ENCODE assay signal across 19 cellular contexts in genomic region chr3:88101142-88101541, GRCh38. TPM values are rescaled to one million over a fixed set of nuclear protein-coding genes. Genes with fewer than 3 reads are reported as not detected.
DNase-seq lines count a peak whose midpoint lies in the region; ATAC-seq, FAIRE-seq and TF ChIP-seq lines count a peak whose summit lies in the region.
"Had no signal": no experiment of that assay in that cellular context is flagged by ENCODE, and none has a peak within 500 bp of the region (broad histone marks: within the 10 kb centered on the region; RNA-seq: fewer than 3 reads in every experiment).

No MANE protein-coding gene starts in this region.

- no peak for TF ChIP-seq EP300 in GM12878 (IDR thresholded peaks at IDR 0.05; ENCODE audit: borderline replicate concordance in 1 of 2, control insufficient read depth in 1 of 2, low read depth in 2 of 2, low read length in 2 of 2)

- no peak for TF ChIP-seq RAD21 in GM12878 (IDR thresholded peaks at IDR 0.05; ENCODE audit: insufficient read depth, low read depth, low read length)

- ATAC-seq in GM18873 (IDR thresholded peaks at IDR 0.05; ENCODE audit: low FRiP score, unreplicated experiment) (peak; percentile 46), GM21526 (IDR thresholded peaks at IDR 0.05; ENCODE audit: low FRiP score, unreplicated experiment) (peak; percentile 84), HG03064 (IDR thresholded peaks at IDR 0.05; ENCODE audit: low read depth, unreplicated experiment) (peak; percentile 68), GM12878 (peak; percentile 74), PC-3 (no peak), right cardiac atrium (no peak)
- ATAC-seq: effector memory CD8-positive, alpha-beta T cell; HepG2 had no signal

- H3K27me3 ChIP-seq in GM12878 (replicated peaks in 1 of 2; ENCODE audit: control insufficient read depth in 2 of 2, insufficient read depth in 2 of 2, low read length in 1 of 2) (no peaks in the 10 kb centered on the region), PC-3 (ENCODE audit: low read length) (no peaks in the 10 kb centered on the region), right cardiac atrium (ENCODE audit: control insufficient read depth, insufficient read depth) (no peaks in the 10 kb centered on the region)
- H3K27me3 ChIP-seq: right atrium auricular region had no signal

- H4K20me1 ChIP-seq in GM12878 (ENCODE audit: control insufficient read depth, insufficient read depth) = no peaks in the 10 kb centered on the region
- H4K20me1 ChIP-seq in PC-3 (ENCODE audit: low read length) = no peaks in the 10 kb centered on the region

- FAIRE-seq in GM12878 (lab: Jason Lieb, UNC) = no peak
- FAIRE-seq: HepG2 had no signal

- intact Hi-C loops in GM12878 (cut with micrococcal nuclease; ENCODE audit: unreplicated experiment) = no loop called here
- intact Hi-C loops in PC-3 (cut with micrococcal nuclease) = no loop called here
- intact Hi-C loops in right cardiac atrium (cut with DNase I) = no loop called here

- H3K4me2 ChIP-seq in GM12878 (ENCODE audit: control insufficient read depth, insufficient read depth) = no peak overlapping the region
- H3K4me2 ChIP-seq in PC-3 (ENCODE audit: low read length) = no peak overlapping the region

- H3K9me3 ChIP-seq in GM12878 (replicated peaks; ENCODE audit: control insufficient read depth, insufficient read depth, low read length) (no peaks in the 10 kb centered on the region; the same call in 1 of the 3 replicates), PC-3 (ENCODE audit: low read length) (no peaks in the 10 kb centered on the region), right cardiac atrium (ENCODE audit: control insufficient read depth, low read length) (no peaks in the 10 kb centered on the region)
- H3K9me3 ChIP-seq: right atrium auricular region had no signal

- H3K4me1 ChIP-seq in GM12878 (ENCODE audit: control insufficient read depth, insufficient read depth, low read length) = no peaks in the 10 kb centered on the region
- 0 out of 2 replicates have a peak, but pooled peaks cover 5% of the 10 kb centered on the region for H3K4me1 ChIP-seq in PC-3 (ENCODE audit: insufficient read depth, low read length)
- peaks cover 4% of the 10 kb centered on the region for H3K4me1 ChIP-seq in right cardiac atrium (ENCODE audit: control insufficient read depth, insufficient read depth, low read length)
- H3K4me1 ChIP-seq: right atrium auricular region had no signal

- H3K9ac ChIP-seq in GM12878 (ENCODE audit: control insufficient read depth, insufficient read depth, low read length) = no peak overlapping the region
- no peak overlapping the region for H3K9ac ChIP-seq in PC-3 (ENCODE audit: low read length)

- CTCF ChIA-PET in GM12878 (lab: Yijun Ruan, JAX) (interaction anchor here (1.4 kb wide), 1 partner anchor 12 kb away, joined by 19 read pairs; no protein-coding TSS in a partner anchor), PC-3 (lab: Charles Lee) (no interaction called here)

- BruUV-seq in GM12878 (replicated peaks; lab: Mats Ljungman, UMichigan) (no TSS peak), PC-3 (replicated peaks; lab: Mats Ljungman, UMichigan) (no TSS peak)

- DNase-seq in GM12878 (ENCODE audit: low read depth, low spot score) (no peak), PC-3 (no peak), EL (no peak), NCI-H510A treated with DMSO at 0.1 percent for 48 hours (lab: John Stamatoyannopoulos, UW) (no peak), right cardiac atrium (no peak)
- DNase-seq: activated gamma-delta T cell treated with Interleukin-2 at 50 U/mL for 16 hours; effector memory CD8-positive, alpha-beta T cell; foreskin fibroblast; mesenchymal stem cell; NCI-H1105 treated with DMSO at 0.1 percent for 48 hours; NCI-H2227 treated with DMSO at 0.1 percent for 48 hours; stimulated activated CD4-positive, alpha-beta T cell treated with anti-CD3 and anti-CD28 coated beads, Interleukin-2, amount 100 ng/mL, for 48 hours; trophoblast cell; WERI-Rb-1 had no signal

- TF ChIP-seq POLR2A in GM12878 (IDR thresholded peaks at IDR 0.05; ENCODE audit: low read depth, low read length) = no peak

- RAD21 ChIA-PET in GM12878 (lab: Charles Lee; ENCODE audit: unreplicated experiment) = interaction anchor here (1.1 kb wide), 1 partner anchor 12 kb away, joined by 4 read pairs; no protein-coding TSS in a partner anchor

- H3F3A ChIP-seq in PC-3 (ENCODE audit: low read length, unreplicated experiment) = no peaks in the 10 kb centered on the region

- no peak overlapping the region for H2AFZ ChIP-seq in GM12878 (ENCODE audit: control insufficient read depth, low read depth, low read length)
- H2AFZ ChIP-seq in PC-3 (ENCODE audit: low read length) = no peak overlapping the region

- in situ Hi-C loops in GM12878 (cut with MboI) = no loop called here

- peaks cover 0 to 3% of the 10 kb centered on the region in 2 experiments; a peak in 1 of 4 replicates for H3K36me3 ChIP-seq in GM12878 (ENCODE audit: control insufficient read depth in 2 of 2, insufficient read depth in 2 of 2, low read length in 1 of 2)
- H3K36me3 ChIP-seq in PC-3 (ENCODE audit: low read depth, low read length) = peaks cover 8% of the 10 kb centered on the region
- H3K36me3 ChIP-seq: right atrium auricular region had no signal

- POLR2A ChIA-PET in GM12878 (lab: Charles Lee) (no interaction called here), PC-3 (lab: Charles Lee; ENCODE audit: unreplicated experiment) (no interaction called here)

- H3K9me2 ChIP-seq in PC-3 (replicated peaks; ENCODE audit: low read length) = no peaks in the 10 kb centered on the region

- WGBS in GM12878 (ENCODE audit: insufficient coverage, insufficient replicate concordance, low lambda C conversion rate, missing lambda C conversion rate) = 100% methylated on average over 1 of the region's 1 CpG
- 91% methylated on average over 1 of the region's 1 CpG for WGBS in right cardiac atrium

- TF ChIP-seq CTCF in GM12878 (IDR thresholded peaks at IDR 0.05 in 2 of 3, conservative IDR thresholded peaks at IDR 0.05 in 1 of 3; ENCODE audit: control insufficient read depth in 2 of 3, extremely low read depth in 1 of 3, insufficient read depth in 1 of 3, low read depth in 3 of 3, low read length in 3 of 3) (no peak), PC-3 (conservative IDR thresholded peaks at IDR 0.05; ENCODE audit: low read depth, low read length) (no peak)

- H3K79me2 ChIP-seq in GM12878 (ENCODE audit: control insufficient read depth, insufficient read depth, low read length) (peaks cover 2% of the 10 kb centered on the region; the same call in 1 of the 2 replicates), PC-3 (ENCODE audit: low read length) (peaks cover 10% of the 10 kb centered on the region)

- no peak overlapping the region for H3K27ac ChIP-seq in GM12878 (ENCODE audit: control insufficient read depth, insufficient read depth)
- H3K27ac ChIP-seq in PC-3 (ENCODE audit: low read length) = no peak overlapping the region
- no peak overlapping the region for H3K27ac ChIP-seq in right cardiac atrium (ENCODE audit: low read length)
- H3K27ac ChIP-seq: right atrium auricular region, WERI-Rb-1 had no signal

- no peak overlapping the region for H3K4me3 ChIP-seq in GM12878
- no peak overlapping the region for H3K4me3 ChIP-seq in PC-3 (ENCODE audit: low read length)
- no peak overlapping the region for H3K4me3 ChIP-seq in right cardiac atrium (ENCODE audit: low read length)
- H3K4me3 ChIP-seq: right atrium auricular region had no signal

- SMC1A ChIA-PET in GM12878 (lab: Charles Lee; ENCODE audit: uncharacterized antibody, unreplicated experiment) = interaction anchor here (0.7 to 1.1 kb wide), 6 partner anchors 9 to 71 kb away, joined by 3 to 4 read pairs (median 3); no protein-coding TSS in a partner anchor

RNA-seq across cellular contexts. Expression of gene ZNF654, which starts 42.1 kb away (rescaled TPM):
- 70.4 and 70.8 TPM in 2 replicates for total RNA-seq in GM12878 (2013; cell fraction: nucleolus; rRNA removed)
- 8.9 and 9.1 TPM in 2 replicates for total RNA-seq in GM12878 (2014; rRNA removed)
- total RNA-seq in GM12878 (2014; rRNA removed; fragmentation: Illumina TruSeq; extraction: Trizol) = 10.5 and 11.4 TPM in 2 replicates
- total RNA-seq in GM12878 (2021) = 10.3 and 12.1 TPM in 2 replicates
- polyA plus RNA-seq in GM12878 (2011; ENCODE audit: low read depth) = 3.5 TPM
- 14.2 and 24.8 TPM in 2 replicates for polyA plus RNA-seq in GM12878 (2011; rRNA removed)
- polyA plus RNA-seq in GM12878 (2011; cell fraction: cytosol; rRNA removed) = 3.3 and 8.6 TPM in 2 replicates
- 14.3 and 16.9 TPM in 2 replicates for polyA plus RNA-seq in GM12878 (2011; cell fraction: nucleus; rRNA removed)
- 5.9 and 12.7 TPM in 2 replicates for polyA plus RNA-seq in GM12878 (2012)
- polyA plus RNA-seq in GM12878 (2014; fragmentation: Illumina TruSeq; extraction: Trizol) = 9.6 and 11.2 TPM in 2 replicates
- 1 to 10 TPM; 2.7 to 2.8 TPM for polyA plus RNA-seq in GM12878 (2014; fragmentation: Nextera tagmentation; extraction: Ambion mirVana)
- 2.8 and 4.0 TPM in 2 replicates for polyA plus RNA-seq in GM12878 (2014; rRNA removed)
- polyA plus RNA-seq in GM12878 (2016; fragmentation: Nextera tagmentation; extraction: Ambion mirVana) = 10 to 100 TPM; 12.9 to 14.1 TPM
- polyA minus RNA-seq in GM12878 (2011; rRNA and poly(A)+ RNA removed) = 12.5 and 13.4 TPM in 2 replicates
- polyA minus RNA-seq in GM12878 (2011; cell fraction: cytosol; rRNA and poly(A)+ RNA removed) = 7.9 and 9.0 TPM in 2 replicates
- 20.7 and 26.8 TPM in 2 replicates for polyA minus RNA-seq in GM12878 (2011; cell fraction: nucleus; rRNA and poly(A)+ RNA removed)
- 5.0 and 6.9 TPM in 2 replicates for total RNA-seq in PC-3 (2014; rRNA removed)
- 10 to 100 TPM; 10.4 to 13.8 (median 12.3) TPM for total RNA-seq in right cardiac atrium
- 3.5 TPM for polyA plus RNA-seq in right cardiac atrium

RNA-seq across cellular contexts. Expression of gene CGGBP1, which starts 42.3 kb away (rescaled TPM):
- 108 and 113 TPM in 2 replicates for total RNA-seq in GM12878 (2013; cell fraction: nucleolus; rRNA removed)
- total RNA-seq in GM12878 (2014; rRNA removed) = 30.3 and 41.3 TPM in 2 replicates
- 45.3 and 53.3 TPM in 2 replicates for total RNA-seq in GM12878 (2014; rRNA removed; fragmentation: Illumina TruSeq; extraction: Trizol)
- 55.9 and 56.8 TPM in 2 replicates for total RNA-seq in GM12878 (2021)
- 24.4 TPM for polyA plus RNA-seq in GM12878 (2011; ENCODE audit: low read depth)
- 75.8 and 96.1 TPM in 2 replicates for polyA plus RNA-seq in GM12878 (2011; rRNA removed)
- polyA plus RNA-seq in GM12878 (2011; cell fraction: cytosol; rRNA removed) = 34.6 and 39.3 TPM in 2 replicates
- 62.9 and 83.0 TPM in 2 replicates for polyA plus RNA-seq in GM12878 (2011; cell fraction: nucleus; rRNA removed)
- polyA plus RNA-seq in GM12878 (2012) = 30.2 and 42.1 TPM in 2 replicates
- polyA plus RNA-seq in GM12878 (2014; fragmentation: Illumina TruSeq; extraction: Trizol) = 55.6 and 64.2 TPM in 2 replicates
- 10 to 100 TPM; 27.8 to 30.0 TPM for polyA plus RNA-seq in GM12878 (2014; fragmentation: Nextera tagmentation; extraction: Ambion mirVana)
- polyA plus RNA-seq in GM12878 (2014; rRNA removed) = 33.7 and 43.4 TPM in 2 replicates
- 10 to 100 TPM; 59.2 to 65.5 TPM for polyA plus RNA-seq in GM12878 (2016; fragmentation: Nextera tagmentation; extraction: Ambion mirVana)
- polyA minus RNA-seq in GM12878 (2011; rRNA and poly(A)+ RNA removed) = 65.3 and 72.8 TPM in 2 replicates
- polyA minus RNA-seq in GM12878 (2011; cell fraction: cytosol; rRNA and poly(A)+ RNA removed) = 14.2 and 22.1 TPM in 2 replicates
- 33.4 and 36.2 TPM in 2 replicates for polyA minus RNA-seq in GM12878 (2011; cell fraction: nucleus; rRNA and poly(A)+ RNA removed)
- total RNA-seq in PC-3 (2014; rRNA removed) = 27.0 and 37.1 TPM in 2 replicates
- 10 to 100 TPM; 45.9 to 54.3 (median 50.0) TPM for total RNA-seq in right cardiac atrium
- 30.4 TPM for polyA plus RNA-seq in right cardiac atrium

RNA-seq across cellular contexts. Expression of gene C3orf38, which starts 48.6 kb away (rescaled TPM):
- 70.7 and 75.0 TPM in 2 replicates for total RNA-seq in GM12878 (2013; cell fraction: nucleolus; rRNA removed)
- total RNA-seq in GM12878 (2014; rRNA removed) (31.5 and 40.0 TPM in 2 replicates), GM12878 (2014; rRNA removed; fragmentation: Illumina TruSeq; extraction: Trizol) (47.9 and 48.6 TPM in 2 replicates), GM12878 (2021) (28.3 and 29.7 TPM in 2 replicates), PC-3 (2014; rRNA removed) (15.7 and 24.3 TPM in 2 replicates), right cardiac atrium (10 to 100 TPM; 17.7 to 22.4 (median 18.7) TPM)
- 11.1 TPM for polyA plus RNA-seq in GM12878 (2011; ENCODE audit: low read depth)
- polyA plus RNA-seq in GM12878 (2011; rRNA removed) (31.4 and 52.9 TPM in 2 replicates), GM12878 (2014; fragmentation: Illumina TruSeq; extraction: Trizol) (39.9 and 47.3 TPM in 2 replicates), GM12878 (2014; fragmentation: Nextera tagmentation; extraction: Ambion mirVana) (10 to 100 TPM; 29.1 to 37.7 TPM), GM12878 (2014; rRNA removed) (20.9 and 23.0 TPM in 2 replicates), GM12878 (2016; fragmentation: Nextera tagmentation; extraction: Ambion mirVana) (10 to 100 TPM; 28.5 to 33.8 TPM), right cardiac atrium (7.7 TPM)
- 14.9 and 15.0 TPM in 2 replicates for polyA plus RNA-seq in GM12878 (2011; cell fraction: cytosol; rRNA removed)
- 10.8 and 12.2 TPM in 2 replicates for polyA plus RNA-seq in GM12878 (2011; cell fraction: nucleus; rRNA removed)
- 16.9 and 22.7 TPM in 2 replicates for polyA plus RNA-seq in GM12878 (2012)
- 35.7 and 42.2 TPM in 2 replicates for polyA minus RNA-seq in GM12878 (2011; rRNA and poly(A)+ RNA removed)
- polyA minus RNA-seq in GM12878 (2011; cell fraction: cytosol; rRNA and poly(A)+ RNA removed) = 18.3 and 19.3 TPM in 2 replicates
- polyA minus RNA-seq in GM12878 (2011; cell fraction: nucleus; rRNA and poly(A)+ RNA removed) = 19.7 and 25.4 TPM in 2 replicates

Comparison
In these comparisons a context has a peak if more than half of its experiments do, and no peak if none do; other contexts are left out.
1. ATAC-seq: peak in GM18873 (single experiment), GM21526 (single experiment), HG03064 (single experiment) and GM12878 (single experiment); none in PC-3 (single experiment) and right cardiac atrium (0 of 2).